In genomic region chr3:99753268-99753975, GRCh38 we compare ENCODE assay signal across 9 cellular contexts.
DNase-seq lines count a peak whose midpoint lies in the region; ATAC-seq, FAIRE-seq and TF ChIP-seq lines count a peak whose summit lies in the region.
"Had no signal": no experiment of that assay in that cellular context is flagged by ENCODE, and none has a peak within 500 bp of the region (broad histone marks: within the 10 kb centered on the region; RNA-seq: fewer than 3 reads in every experiment).

No MANE protein-coding gene starts in this region.

- TF ChIP-seq CTCF in Panc1 (IDR thresholded peaks at IDR 0.05) (peak; percentile 85), bronchial epithelial cell (IDR thresholded peaks at IDR 0.05; ENCODE audit: insufficient read depth, low read length, severe bottlenecking) (peak; percentile 70), tibial artery (IDR thresholded peaks at IDR 0.05) (peak; percentile 73 to 77)

- CTCF ChIA-PET in Panc1 (lab: Charles Lee) = interaction anchor here (0.7 kb wide), 2 partner anchors 36 to 70 kb away, joined by 3 to 4 read pairs; no protein-coding TSS in a partner anchor

- H3K9me3 ChIP-seq in Panc1 (ENCODE audit: control insufficient read depth, insufficient read depth, low read depth, low read length) (no peaks in the 10 kb centered on the region), tibial artery (no peaks in the 10 kb centered on the region)

- no TSS peak for BruUV-seq in Panc1 (replicated peaks; lab: Mats Ljungman, UMichigan)

- H3K4me3 ChIP-seq in Panc1 (ENCODE audit: low read depth in 2 of 2, low read length in 2 of 2) (no peak overlapping the region), bronchial epithelial cell (ENCODE audit: low read depth, low read length) (no peak overlapping the region), tibial artery (no peak overlapping the region)

- H3K9me3 Mint-ChIP-seq in activated T-cell treated with anti-CD3 and anti-CD28 coated beads, Interleukin-2, amount 50 U/mL, for 24 hours = no peaks in the 10 kb centered on the region
- H3K9me3 Mint-ChIP-seq: natural killer cell treated with Interleukin-12 subunit alpha and Interleukin-12 subunit beta and Interleukin-15 and Interleukin-18, amount 100 ng/mL, for 72 hours had no signal

- POLR2A ChIA-PET in Panc1 (lab: Charles Lee) = interaction anchor here (0.7 kb wide), 1 partner anchor 574 kb away, joined by 7 read pairs; no protein-coding TSS in a partner anchor

- ATAC-seq in GM21526 (IDR thresholded peaks at IDR 0.05; ENCODE audit: low FRiP score, unreplicated experiment) (peak; percentile 91), Panc1 (peak; percentile 94), left colon (peak; percentile 62)

- H3K36me3 ChIP-seq in Panc1 (ENCODE audit: control insufficient read depth, insufficient read depth, low read length) (no peaks in the 10 kb centered on the region), bronchial epithelial cell (ENCODE audit: control insufficient read depth, insufficient read depth, low read length) (no peaks in the 10 kb centered on the region), tibial artery (peaks cover 0 to 6% (median 0%) of the 10 kb centered on the region in 3 donors)

- no peaks in the 10 kb centered on the region for H3K36me3 Mint-ChIP-seq in activated T-cell treated with anti-CD3 and anti-CD28 coated beads, Interleukin-2, amount 50 U/mL, for 24 hours (ENCODE audit: low read depth)
- H3K36me3 Mint-ChIP-seq: natural killer cell treated with Interleukin-12 subunit alpha and Interleukin-12 subunit beta and Interleukin-15 and Interleukin-18, amount 100 ng/mL, for 72 hours had no signal

- in situ Hi-C loops in Panc1 (cut with HindIII; ENCODE audit: low pct_unique_long_range_greater_than_20kb, low sequenced_read_pairs) = no loop called here

- peaks cover 9% of the 10 kb centered on the region for H3K27me3 Mint-ChIP-seq in activated T-cell treated with anti-CD3 and anti-CD28 coated beads, Interleukin-2, amount 50 U/mL, for 24 hours

- peak; percentile 34 for DNase-seq in activated T-cell treated with anti-CD3 and anti-CD28 coated beads, Interleukin-2, amount 50 U/mL, for 24 hours
- DNase-seq in activated T-cell treated with anti-CD3 and anti-CD28 coated beads for 4 hours (no peak), HT1080 (ENCODE audit: low read depth) (peak; percentile 66), Panc1 (ENCODE audit: low read depth, low spot score) (peak; percentile 43), bronchial epithelial cell (ENCODE audit: low read depth) (peak; percentile 63), left colon (peak in 1 of 2 donors; percentile 5), tibial artery (no peak)

- H3K4me1 ChIP-seq in Panc1 (ENCODE audit: control insufficient read depth, insufficient read depth, low read length) (no peaks in the 10 kb centered on the region), tibial artery (peaks cover 0 to 86% (median 43%) of the 10 kb centered on the region in 4 donors)

- H3K4me1 Mint-ChIP-seq in activated T-cell treated with anti-CD3 and anti-CD28 coated beads, Interleukin-2, amount 50 U/mL, for 24 hours (ENCODE audit: low read depth) = peaks cover 2% of the 10 kb centered on the region

- H3K27me3 ChIP-seq in Panc1 (ENCODE audit: control insufficient read depth, insufficient read depth, low read length) = peaks cover 30% of the 10 kb centered on the region
- no peaks in the 10 kb centered on the region for H3K27me3 ChIP-seq in bronchial epithelial cell (ENCODE audit: control insufficient read depth, insufficient read depth, low read length)
- H3K27me3 ChIP-seq in tibial artery = no peaks in the 10 kb centered on the region

- peak; percentile 58 for FAIRE-seq in bronchial epithelial cell (lab: Jason Lieb, UNC)

- no peak overlapping the region for H3K27ac ChIP-seq in Panc1 (ENCODE audit: low read length)
- H3K27ac ChIP-seq in tibial artery = peak overlapping the region in 1 of 2 donors; percentile 72

- H3K4me3 Mint-ChIP-seq in activated T-cell treated with anti-CD3 and anti-CD28 coated beads, Interleukin-2, amount 50 U/mL, for 24 hours = no peak overlapping the region
- H3K4me3 Mint-ChIP-seq: natural killer cell treated with Interleukin-12 subunit alpha and Interleukin-12 subunit beta and Interleukin-15 and Interleukin-18, amount 100 ng/mL, for 72 hours had no signal

- intact Hi-C loops in Panc1 (cut with micrococcal nuclease; ENCODE audit: unreplicated experiment) = loop anchor here (1.0 to 5.0 kb wide), 5 partner anchors 106 to 1151 kb away; no protein-coding TSS in a partner anchor
- intact Hi-C loops in left colon (cut with DNase I, micrococcal nuclease) = loop anchor here in 1 of 2 donors (5.0 to 10.0 kb wide), 2 partner anchors 249 to 731 kb away; no protein-coding TSS in a partner anchor
- intact Hi-C loops in tibial artery (cut with DNase I; ENCODE audit: low total_unique reads) = loop anchor here (10.0 kb wide), 1 partner anchor 729 kb away; no protein-coding TSS in a partner anchor

- no peak overlapping the region for H3K27ac Mint-ChIP-seq in activated T-cell treated with anti-CD3 and anti-CD28 coated beads, Interleukin-2, amount 50 U/mL, for 24 hours
- H3K27ac Mint-ChIP-seq: natural killer cell treated with Interleukin-12 subunit alpha and Interleukin-12 subunit beta and Interleukin-15 and Interleukin-18, amount 100 ng/mL, for 72 hours had no signal

Comparison
In these comparisons a context has a peak if more than half of its experiments do, and no peak if none do; other contexts are left out.
1. DNase-seq: peak in activated T-cell treated with anti-CD3 and anti-CD28 coated beads, Interleukin-2, amount 50 U/mL, for 24 hours (single experiment), HT1080 (single experiment), Panc1 (single experiment) and bronchial epithelial cell (single experiment); none in activated T-cell treated with anti-CD3 and anti-CD28 coated beads for 4 hours (single experiment) and tibial artery (0 of 2).
2. Peak in every context shown above with its lines, with median percentiles within 50 percentile points of each other: ATAC-seq and CTCF ChIP-seq.